In the genomic region with DNA sequence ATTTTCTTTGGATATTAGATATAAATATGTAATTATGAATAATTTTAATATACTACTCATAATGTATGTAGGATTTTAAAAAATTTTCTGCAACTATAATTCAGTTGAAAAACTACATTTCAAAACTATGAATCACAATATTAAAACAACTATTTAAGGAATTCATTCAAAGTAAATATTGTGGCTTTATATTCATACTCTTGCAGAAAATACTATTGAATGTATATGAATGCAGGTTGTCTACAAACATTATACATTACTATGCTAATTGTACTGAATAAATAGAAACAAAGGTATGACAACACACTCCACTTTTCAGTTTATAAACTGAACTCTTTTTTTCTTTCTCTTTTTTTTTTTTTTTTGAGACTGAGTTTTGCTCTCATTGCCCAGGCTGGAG, we compare ENCODE assay signal across 17 cellular contexts. TPM values are rescaled to one million over a fixed set of nuclear protein-coding genes. Genes with fewer than 3 reads are reported as not detected.
DNase-seq lines count a peak whose midpoint lies in the region; ATAC-seq, FAIRE-seq and TF ChIP-seq lines count a peak whose summit lies in the region.
"Had no signal": no experiment of that assay in that cellular context is flagged by ENCODE, and none has a peak within 500 bp of the region (broad histone marks: within the 10 kb centered on the region; RNA-seq: fewer than 3 reads in every experiment).

No MANE protein-coding gene starts in this region.

- H3K4me3 ChIP-seq in heart left ventricle: no peak overlapping the region
- no peak overlapping the region for H3K4me3 ChIP-seq in right atrium auricular region
- no peak overlapping the region for H3K4me3 ChIP-seq in RWPE2 (ENCODE audit: severe bottlenecking)
- H3K4me3 ChIP-seq in pancreas: no peak overlapping the region
- H3K4me3 ChIP-seq in SJCRH30: no peak overlapping the region
- H3K4me3 ChIP-seq: GM23338 had no signal

- intact Hi-C loops in heart left ventricle (cut with DNase I) (no loop called here), pancreas (cut with DNase I) (no loop called here)

- TF ChIP-seq CTCF in heart left ventricle (IDR thresholded peaks at IDR 0.05) (no peak), right atrium auricular region (IDR thresholded peaks at IDR 0.05) (no peak), RWPE2 (IDR thresholded peaks at IDR 0.05; ENCODE audit: poor library complexity, severe bottlenecking) (no peak), pancreas (IDR thresholded peaks at IDR 0.05) (no peak), GM13976 (IDR thresholded peaks at IDR 0.05; ENCODE audit: borderline replicate concordance, control extremely low read depth, extremely low read depth, insufficient read depth, missing control alignments) (no peak)

- H3K9me3 ChIP-seq in heart left ventricle: peaks cover 0 to 95% (median 6%) of the 10 kb centered on the region in 12 donors
- H3K9me3 ChIP-seq in right atrium auricular region: peaks cover 0 to 11% of the 10 kb centered on the region in 2 donors
- peaks cover 48% of the 10 kb centered on the region for H3K9me3 ChIP-seq in RWPE2 (ENCODE audit: severe bottlenecking)
- H3K9me3 ChIP-seq in pancreas: peaks cover 0 to 3% (median 0%) of the 10 kb centered on the region in 4 donors
- H3K9me3 ChIP-seq in SJCRH30 (replicated peaks): peaks cover 41% of the 10 kb centered on the region

- peak; percentile 86 for FAIRE-seq in pancreas (lab: Jason Lieb, UNC)

- H3K4me1 ChIP-seq in heart left ventricle (peaks cover 0 to 62% (median 22%) of the 10 kb centered on the region in 12 donors), right atrium auricular region (peaks cover 0 to 54% of the 10 kb centered on the region in 2 donors), RWPE2 (ENCODE audit: insufficient read depth, poor library complexity, severe bottlenecking) (peaks cover 10% of the 10 kb centered on the region), pancreas (peaks cover 0 to 9% (median 3%) of the 10 kb centered on the region in 3 donors), SJCRH30 (no peaks in the 10 kb centered on the region)

- H3K36me3 ChIP-seq in heart left ventricle (peaks cover 0 to 42% (median 22%) of the 10 kb centered on the region in 9 donors), right atrium auricular region (peaks cover 25% of the 10 kb centered on the region), RWPE2 (ENCODE audit: low read depth) (peaks cover 96% of the 10 kb centered on the region), pancreas (peaks cover 0 to 20% (median 0%) of the 10 kb centered on the region in 3 donors), SJCRH30 (peaks cover 81% of the 10 kb centered on the region)

- in situ Hi-C loops in GM13976 (cut with MboI; ENCODE audit: low sequenced_read_pairs, unreplicated experiment): no loop called here

- H3K27me3 ChIP-seq in heart left ventricle (no peaks in the 10 kb centered on the region), right atrium auricular region (no peaks in the 10 kb centered on the region), RWPE2 (ENCODE audit: insufficient read depth, poor library complexity, severe bottlenecking) (no peaks in the 10 kb centered on the region), pancreas (no peaks in the 10 kb centered on the region), SJCRH30 (no peaks in the 10 kb centered on the region)

- H3K27ac ChIP-seq in heart left ventricle (peak overlapping the region in 10 of 12 donors; percentile 29 to 82 (median 71)), right atrium auricular region (peak overlapping the region in 1 of 2 donors; percentile 9), RWPE2 (ENCODE audit: poor library complexity, severe bottlenecking) (no peak overlapping the region), pancreas (no peak overlapping the region), SJCRH30 (no peak overlapping the region)
- H3K27ac ChIP-seq: C4-2B, HL-60 had no signal

- DNase-seq in heart left ventricle: no peak
- no peak for DNase-seq in right atrium auricular region (ENCODE audit: low spot score)
- DNase-seq in ELR (ENCODE audit: low read depth): peak; percentile 32
- no peak for DNase-seq in RWPE2 (ENCODE audit: low spot score)
- DNase-seq in pancreas: no peak
- no peak for DNase-seq in SJCRH30
- DNase-seq in GM13976 (ENCODE audit: low spot score): no peak
- DNase-seq in NCI-H2081 (lab: John Stamatoyannopoulos, UW): no peak
- DNase-seq: 8988T; ACHN; CD4-positive, alpha-beta memory T cell; DMS79; GF-D8; H7 had no signal

- ATAC-seq in heart left ventricle (no peak), RWPE2 (ENCODE audit: low read depth) (peak; percentile 58), pancreas (no peak)
- ATAC-seq: GM23338 had no signal

- no peak for TF ChIP-seq POLR2A in heart left ventricle (IDR thresholded peaks at IDR 0.05)

RNA-seq across cellular contexts. Expression of a gene that starts 14.2 kb away (rescaled TPM):
- total RNA-seq in heart left ventricle: 100 to 1,000 TPM in 8 of 9 donors, 10 to 100 TPM in 1; 98.8 to 302 (median 147) TPM
- polyA plus RNA-seq in heart left ventricle: 10 to 100 TPM in 1 of 2 donors, 1 to 10 TPM in 1; 9.5 to 23.8 TPM
- total RNA-seq in right atrium auricular region: 100 to 1,000 TPM; 101 TPM
- total RNA-seq in pancreas: 10 to 100 TPM; 20.5 to 38.7 (median 32.8) TPM
- 10 to 100 TPM in 1 of 2 donors, 1 to 10 TPM in 1; 8.5 to 10.7 TPM for polyA plus RNA-seq in pancreas
- 49.4 and 55.2 TPM in 2 replicates for total RNA-seq in SJCRH30 (2014; rRNA removed; shearing (Covaris generic))

Comparison
In these comparisons a context has a peak if more than half of its experiments do, and no peak if none do; other contexts are left out.
1. H3K27ac ChIP-seq: peak in heart left ventricle (10 of 12); none in RWPE2 (single experiment), pancreas (0 of 4) and SJCRH30 (single experiment).